7 cellular contexts compared by ENCODE assay signal in the genomic region with DNA sequence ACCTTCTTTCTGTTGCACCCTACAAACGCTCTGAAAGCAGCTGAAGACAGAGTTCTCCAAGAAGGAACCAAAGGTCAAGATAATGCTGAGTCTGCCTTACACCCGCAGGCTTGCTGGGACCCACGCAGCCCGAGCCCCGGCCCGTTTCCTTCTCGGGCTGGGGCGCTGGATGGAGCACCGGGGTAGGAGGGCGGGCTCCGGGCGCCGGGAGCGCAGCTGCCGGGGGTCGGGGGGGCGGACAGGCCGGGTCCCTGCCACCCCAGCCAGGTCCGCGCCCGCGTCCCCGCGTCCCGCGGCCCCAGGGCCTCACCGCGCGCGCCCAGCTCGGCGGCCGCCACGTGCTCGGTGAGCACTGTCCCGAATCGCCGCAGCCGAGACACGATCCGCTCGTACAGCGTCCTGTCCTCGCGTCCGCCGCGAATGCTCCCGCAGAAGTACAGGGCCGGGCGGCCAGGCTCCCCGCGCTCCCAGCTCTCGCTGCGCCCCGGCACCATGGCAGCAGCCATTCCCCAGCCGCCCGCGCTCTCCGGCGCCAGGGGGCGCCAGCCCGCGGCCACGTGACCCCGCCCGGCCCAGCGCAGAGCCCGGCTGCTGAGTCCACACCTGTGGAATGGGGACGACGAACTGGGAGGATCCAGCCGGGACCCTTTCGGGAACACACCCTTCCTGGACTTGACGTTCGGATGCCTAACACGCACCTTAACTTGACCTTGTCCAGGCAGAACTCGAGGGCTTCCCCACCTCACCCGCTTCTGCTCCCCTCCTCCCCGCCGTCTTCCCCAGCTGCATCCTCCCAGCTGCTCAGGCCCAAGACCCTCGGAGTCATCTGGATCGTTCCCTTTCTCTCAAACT.
A peak's percentile ranks its signal among the peaks of the same experiment; 100 is the strongest.
DNase-seq lines count a peak whose midpoint lies in the region; ATAC-seq and TF ChIP-seq lines count a peak whose summit lies in the region.

A gene with protein sequence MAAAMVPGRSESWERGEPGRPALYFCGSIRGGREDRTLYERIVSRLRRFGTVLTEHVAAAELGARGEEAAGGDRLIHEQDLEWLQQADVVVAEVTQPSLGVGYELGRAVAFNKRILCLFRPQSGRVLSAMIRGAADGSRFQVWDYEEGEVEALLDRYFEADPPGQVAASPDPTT (minus strand): TSS at position 531 of the 852 bp plus-strand sequence. CDS start 25 bp downstream, at position 506.

- ATAC-seq in HG02571 (IDR thresholded peaks at IDR 0.05; ENCODE audit: unreplicated experiment): peak; percentile 78

- peak within 1 kb of the TSS; percentile 58 for H3K4me3 ChIP-seq in WI38 (ENCODE audit: low read depth, low read length)
- peak within 1 kb of the TSS; percentile 52 to 66 for H3K4me3 ChIP-seq in cardiac fibroblast (replicated peaks in 1 of 2; ENCODE audit: low read depth in 2 of 2, low read length in 2 of 2)

- DNase-seq in NCI-H1105 treated with DMSO at 0.1 percent for 48 hours (lab: John Stamatoyannopoulos, UW) (peak; percentile 57), cardiac fibroblast (ENCODE audit: low read depth in 2 of 2) (peak; percentile 63 to 68), inferior parietal cortex (ENCODE audit: extremely low spot score) (peak; percentile 73)
- peak; percentile 71 to 72 for DNase-seq in stimulated activated CD4-positive, alpha-beta T cell treated with anti-CD3 and anti-CD28 coated beads, Interleukin-12 subunit alpha, Interleukin-12 subunit beta, amount 100 ng/mL, for 24 hours (ENCODE audit: low read depth in 2 of 2)

- TF ChIP-seq CTCF in GM12874 (IDR thresholded peaks at IDR 0.05; ENCODE audit: insufficient read depth, low read depth, low read length) (peak; percentile 98), WI38 (IDR thresholded peaks at IDR 0.05; ENCODE audit: low read depth, low read length) (peak; percentile 70), cardiac fibroblast (IDR thresholded peaks at IDR 0.05; ENCODE audit: low read depth, low read length) (peak; percentile 28)

Comparison
In these comparisons a context has a peak if more than half of its experiments do, and no peak if none do; other contexts are left out.
1. Peak in every context shown above with its lines: DNase-seq, ATAC-seq and H3K4me3 ChIP-seq.
2. CTCF ChIP-seq: peak in every context shown above with its lines; median percentile 98 in GM12874; 70 in WI38; 28 in cardiac fibroblast.